In genomic region chr10:50063100-50063499, GRCh38 we compare ENCODE assay signal across 25 cellular contexts. TPM values are rescaled to one million over a fixed set of nuclear protein-coding genes. Genes with fewer than 3 reads are reported as not detected.
DNase-seq lines count a peak whose midpoint lies in the region; ATAC-seq, FAIRE-seq and TF ChIP-seq lines count a peak whose summit lies in the region.
"Had no signal": no experiment of that assay in that cellular context is flagged by ENCODE, and none has a peak within 500 bp of the region (broad histone marks: within the 10 kb centered on the region; RNA-seq: fewer than 3 reads in every experiment).

No MANE protein-coding gene starts in this region.

- no peak overlapping the region for H3K4me2 ChIP-seq in HepG2 (ENCODE audit: low read depth, low read length)
- no peak overlapping the region for H3K4me2 ChIP-seq in osteoblast (ENCODE audit: insufficient read depth, low read length)

- peaks cover 15% of the 10 kb centered on the region; the same call in 1 of the 2 replicates for H3K4me1 ChIP-seq in HepG2 (ENCODE audit: insufficient read depth, low read length)
- peaks cover 0 to 3% (median 0%) of the 10 kb centered on the region in 4 donors for H3K4me1 ChIP-seq in right lobe of liver
- peaks cover 5% of the 10 kb centered on the region for H3K4me1 ChIP-seq in osteoblast (ENCODE audit: insufficient read depth, low read length)
- H3K4me1 ChIP-seq: lower lobe of right lung had no signal

- H3K27me3 ChIP-seq in HepG2 (ENCODE audit: control insufficient read depth in 1 of 2, insufficient read depth in 2 of 2, low read length in 2 of 2) (no peaks in the 10 kb centered on the region), right lobe of liver (no peaks in the 10 kb centered on the region), osteoblast (ENCODE audit: insufficient read depth, low read length) (no peaks in the 10 kb centered on the region)
- H3K27me3 ChIP-seq: sigmoid colon, stomach had no signal

- no peak for DNase-seq in HepG2 (ENCODE audit: low spot score)
- DNase-seq in right lobe of liver = no peak
- no peak for DNase-seq in HFFc6
- DNase-seq in effector CD4-positive, alpha-beta T cell = peak; percentile 4
- peak; percentile 10 for DNase-seq in osteoblast (ENCODE audit: insufficient read length, low spot score, missing footprints)
- DNase-seq in activated CD8-positive, alpha-beta memory T cell treated with anti-CD3 and anti-CD28 coated beads, Interleukin-2, amount 50 U/mL, for 4 hours = no peak
- no peak for DNase-seq in left colon
- no peak for DNase-seq in middle frontal gyrus (ENCODE audit: extremely low spot score, low spot score)
- DNase-seq: activated CD8-positive, alpha-beta memory T cell treated with anti-CD3 and anti-CD28 coated beads, Interleukin-2, amount 10 ng/mL, durations not matched to agents 7 days and 5 days; activated effector memory CD4-positive, alpha-beta T cell treated with Interleukin-2 at 50 U/mL for 16 hours; anterior cingulate cortex; CD8-positive, alpha-beta T cell; cerebellar nuclear complex; DMS79 treated with DMSO at 0.1 percent for 48 hours; effector memory CD8-positive, alpha-beta T cell; immature natural killer cell; lower lobe of right lung; MV-4-11; NCI-H2029; NCI-H446 treated with DMSO at 0.1 percent for 48 hours; sigmoid colon; stomach; trophoblast cell had no signal

- H3K36me3 ChIP-seq in HepG2 (replicated peaks in 1 of 2; ENCODE audit: control insufficient read depth in 1 of 2, insufficient read depth in 2 of 2, low read length in 2 of 2) (no peaks in the 10 kb centered on the region), right lobe of liver (no peaks in the 10 kb centered on the region), osteoblast (ENCODE audit: insufficient read depth, low read length) (no peaks in the 10 kb centered on the region)
- H3K36me3 ChIP-seq: lower lobe of right lung, sigmoid colon, stomach had no signal

- POLR2A ChIA-PET in HepG2 (lab: Yijun Ruan, JAX) = no interaction called here

- in situ Hi-C loops in HepG2 (cut with HindIII; ENCODE audit: extremely low pct_ligation_motif_present, low pct_unique_long_range_greater_than_20kb) = no loop called here

- 23% methylated on average over 8 of the region's 8 CpGs for WGBS in HepG2 (ENCODE audit: low lambda C conversion rate)
- WGBS in right lobe of liver (ENCODE audit: insufficient coverage, low coverage, low lambda C conversion rate, missing lambda C conversion rate) = 29% methylated on average over 8 of the region's 8 CpGs

- no peak overlapping the region for H3K9ac ChIP-seq in HepG2 (ENCODE audit: insufficient read depth, low read depth, low read length)

- H3K27ac ChIP-seq in HepG2 (ENCODE audit: extremely low read length, insufficient read depth, low read length) = no peak overlapping the region
- H3K27ac ChIP-seq in right lobe of liver = no peak overlapping the region
- no peak overlapping the region for H3K27ac ChIP-seq in osteoblast (ENCODE audit: low read depth, low read length)
- H3K27ac ChIP-seq: HL-60, lower lobe of right lung, sigmoid colon, stomach had no signal

- H3K27ac Mint-ChIP-seq in HFFc6 = no peak overlapping the region
- H3K27ac Mint-ChIP-seq: activated CD8-positive, alpha-beta memory T cell treated with anti-CD3 and anti-CD28 coated beads, Interleukin-2, amount 10 ng/mL, durations not matched to agents 7 days and 5 days; CD8-positive, alpha-beta T cell; effector memory CD8-positive, alpha-beta T cell; IgD-negative memory B cell; immature natural killer cell had no signal

- TF ChIP-seq POLR2A in HepG2 (IDR thresholded peaks at IDR 0.05; ENCODE audit: insufficient read depth in 1 of 2, low read depth in 2 of 2, low read length in 2 of 2) (no peak), right lobe of liver (IDR thresholded peaks at IDR 0.05) (no peak)

- TF ChIP-seq RAD21 in HepG2 (CRISPR knock-in tag; IDR thresholded peaks at IDR 0.05) = no peak

- intact Hi-C loops in HepG2 (cut with micrococcal nuclease; ENCODE audit: unreplicated experiment) = no loop called here
- intact Hi-C loops in right lobe of liver (cut with DNase I) = no loop called here
- intact Hi-C loops in left colon (cut with DNase I, micrococcal nuclease) = no loop called here

- H3K4me3 ChIP-seq in HepG2 (replicated peaks in 1 of 3; ENCODE audit: insufficient read depth in 1 of 3, low read depth in 2 of 3, low read length in 3 of 3) (no peak overlapping the region), right lobe of liver (no peak overlapping the region), osteoblast (ENCODE audit: insufficient read depth, low read length) (no peak overlapping the region)
- H3K4me3 ChIP-seq: lower lobe of right lung, sigmoid colon, stomach had no signal

- H3K9me3 Mint-ChIP-seq in HFFc6 = no peaks in the 10 kb centered on the region
- H3K9me3 Mint-ChIP-seq: CD8-positive, alpha-beta T cell; effector memory CD8-positive, alpha-beta T cell; IgD-negative memory B cell; immature natural killer cell had no signal

- no peak for TF ChIP-seq EP300 in HepG2 (IDR thresholded peaks at IDR 0.05; ENCODE audit: low read depth in 2 of 2, low read length in 2 of 2)
- no peak for TF ChIP-seq EP300 in HepG2 (CRISPR knock-in tag; IDR thresholded peaks at IDR 0.05; ENCODE audit: borderline replicate concordance)

- H2AFZ ChIP-seq in HepG2 (ENCODE audit: low read length) (no peak overlapping the region), osteoblast (ENCODE audit: low read length) (peak overlapping the region; percentile 47)

- H4K20me1 ChIP-seq in HepG2 (ENCODE audit: insufficient read depth, low read length) = no peaks in the 10 kb centered on the region
- H4K20me1 ChIP-seq in osteoblast (ENCODE audit: insufficient read depth, low read length) = no peaks in the 10 kb centered on the region

- BruUV-seq in HepG2 (replicated peaks; lab: Mats Ljungman, UMichigan) = no TSS peak

- peaks cover 10% of the 10 kb centered on the region for H3K27me3 Mint-ChIP-seq in HFFc6 (ENCODE audit: insufficient read depth)
- H3K27me3 Mint-ChIP-seq: activated CD8-positive, alpha-beta memory T cell treated with anti-CD3 and anti-CD28 coated beads, Interleukin-2, amount 10 ng/mL, durations not matched to agents 7 days and 5 days; IgD-negative memory B cell had no signal

- 0 out of 2 replicates have a peak, but pooled peaks have one; percentile 19 for TF ChIP-seq CTCF in HepG2 (CRISPR knock-in tag; IDR thresholded peaks at IDR 0.05)
- TF ChIP-seq CTCF in right lobe of liver (IDR thresholded peaks at IDR 0.05) = no peak
- TF ChIP-seq CTCF in HFFc6 (IDR thresholded peaks at IDR 0.05) = peak; percentile 25; the same call in 1 of the 2 replicates
- TF ChIP-seq CTCF in osteoblast (IDR thresholded peaks at IDR 0.05; ENCODE audit: extremely low read depth, low read depth, low read length) = no peak

- H3K9me3 ChIP-seq in HepG2 (ENCODE audit: low read length) = no peaks in the 10 kb centered on the region
- no peaks in the 10 kb centered on the region for H3K9me3 ChIP-seq in right lobe of liver
- H3K9me3 ChIP-seq in osteoblast (ENCODE audit: low read depth, low read length) = no peaks in the 10 kb centered on the region
- H3K9me3 ChIP-seq: lower lobe of right lung, sigmoid colon, stomach had no signal

- H3K79me2 ChIP-seq in HepG2 (ENCODE audit: insufficient read depth, low read length) (no peaks in the 10 kb centered on the region), osteoblast (ENCODE audit: insufficient read depth, low read length) (peaks cover 3% of the 10 kb centered on the region)

- H3K4me3 Mint-ChIP-seq in HFFc6 = no peak overlapping the region
- H3K4me3 Mint-ChIP-seq: activated CD8-positive, alpha-beta memory T cell treated with anti-CD3 and anti-CD28 coated beads, Interleukin-2, amount 10 ng/mL, durations not matched to agents 7 days and 5 days; CD8-positive, alpha-beta T cell; effector memory CD8-positive, alpha-beta T cell; IgD-negative memory B cell; immature natural killer cell had no signal

- ATAC-seq in HepG2 = no peak; the same call in 2 of the 3 replicates
- ATAC-seq in right lobe of liver = no peak
- ATAC-seq in left colon = no peak
- ATAC-seq: activated CD8-positive, alpha-beta memory T cell treated with anti-CD3 and anti-CD28 coated beads, Interleukin-2, amount 10 ng/mL, durations not matched to agents 7 days and 5 days; CD8-positive, alpha-beta T cell; effector memory CD8-positive, alpha-beta T cell; lower lobe of right lung had no signal

- no peaks in the 10 kb centered on the region for H3K36me3 Mint-ChIP-seq in HFFc6 (ENCODE audit: low read depth)
- H3K36me3 Mint-ChIP-seq: activated CD8-positive, alpha-beta memory T cell treated with anti-CD3 and anti-CD28 coated beads, Interleukin-2, amount 10 ng/mL, durations not matched to agents 7 days and 5 days; CD8-positive, alpha-beta T cell; IgD-negative memory B cell; immature natural killer cell had no signal

- FAIRE-seq in HepG2 (lab: Jason Lieb, UNC) = no peak

- peaks cover 21% of the 10 kb centered on the region for H3K4me1 Mint-ChIP-seq in HFFc6 (ENCODE audit: low read depth)

- CTCF ChIA-PET in HepG2 (lab: Yijun Ruan, JAX; ENCODE audit: low intra/inter-chr PET ratio, low total read pairs) = no interaction called here

RNA-seq across cellular contexts. Expression of gene WASHC2A, which starts 4.7 kb away (rescaled TPM):
- 29.6 and 42.1 TPM in 2 replicates for total RNA-seq in HepG2 (2016; rRNA removed; fragmentation: Illumina TruSeq; extraction: Trizol)
- total RNA-seq in HepG2 (2016; cell fraction: cytosol; rRNA removed; fragmentation: Illumina TruSeq; extraction: Trizol; ENCODE audit: low read depth) = 6.6 and 7.1 TPM in 2 replicates
- 29.5 and 35.8 TPM in 2 replicates for total RNA-seq in HepG2 (2016; cell fraction: insoluble cytoplasmic fraction; rRNA removed; fragmentation: Illumina TruSeq; extraction: Trizol)
- total RNA-seq in HepG2 (2016; cell fraction: membrane; rRNA removed; fragmentation: Illumina TruSeq; extraction: Trizol) = 8.1 and 9.6 TPM in 2 replicates
- 36.6 and 38.6 TPM in 2 replicates for total RNA-seq in HepG2 (2016; cell fraction: nucleus; rRNA removed; fragmentation: Illumina TruSeq; extraction: Trizol)
- polyA plus RNA-seq in HepG2 (2011; rRNA removed) = 20.7 and 22.8 TPM in 2 replicates
- 10.4 and 11.2 TPM in 2 replicates for polyA plus RNA-seq in HepG2 (2011; cell fraction: cytosol; rRNA removed)
- polyA plus RNA-seq in HepG2 (2011; cell fraction: nucleus; rRNA removed) = 42.6 and 48.6 TPM in 2 replicates
- 19.8 and 20.5 TPM in 2 replicates for polyA plus RNA-seq in HepG2 (2012)
- polyA plus RNA-seq in HepG2 (2016; cell fraction: cytosol; fragmentation: Illumina TruSeq; extraction: Trizol; ENCODE audit: low read depth) = 1.4 and 1.9 TPM in 2 replicates
- 29.3 and 32.5 TPM in 2 replicates for polyA plus RNA-seq in HepG2 (2016; cell fraction: insoluble cytoplasmic fraction; fragmentation: Illumina TruSeq; extraction: Trizol; ENCODE audit: low read depth)
- 3.3 and 3.5 TPM in 2 replicates for polyA plus RNA-seq in HepG2 (2016; cell fraction: membrane; fragmentation: Illumina TruSeq; extraction: Trizol; ENCODE audit: low read depth)
- polyA plus RNA-seq in HepG2 (2016; cell fraction: nucleus; fragmentation: Illumina TruSeq; extraction: Trizol; ENCODE audit: insufficient read depth, low read depth) = 61.7 and 65.9 TPM in 2 replicates
- polyA minus RNA-seq in HepG2 (2011; rRNA and poly(A)+ RNA removed; ENCODE audit: low replicate concordance) = 9.0 and 15.5 TPM in 2 replicates
- polyA minus RNA-seq in HepG2 (2011; cell fraction: cytosol; rRNA and poly(A)+ RNA removed) = 14.3 and 17.2 TPM in 2 replicates
- polyA minus RNA-seq in HepG2 (2011; cell fraction: nucleus; rRNA and poly(A)+ RNA removed) = 54.2 and 74.1 TPM in 2 replicates
- 10 to 100 TPM in 5 of 6 experiments, 1 to 10 TPM in 1; 9.5 to 26.1 (median 19.7) TPM for total RNA-seq in right lobe of liver
- total RNA-seq in HFFc6 (2021; fragmentation: NEBNext Ultra II Directional; extraction: Animal tissue kit (Norgen Biotek cat#: 25700)) = 10 to 100 TPM; 37.4 to 51.5 (median 42.8) TPM
- total RNA-seq in osteoblast = 94.0 and 98.8 TPM in 2 replicates
- 10 to 100 TPM; 67.3 to 75.5 TPM for total RNA-seq in left colon

Comparison
In these comparisons a context has a peak if more than half of its experiments do, and no peak if none do; other contexts are left out.
1. CTCF ChIP-seq: peak in HepG2 (single experiment) and HFFc6 (single experiment); none in right lobe of liver (0 of 4) and osteoblast (single experiment).
2. DNase-seq: peak in effector CD4-positive, alpha-beta T cell (single experiment) and osteoblast (single experiment); none in HepG2 (single experiment), right lobe of liver (0 of 3), HFFc6 (single experiment), activated CD8-positive, alpha-beta memory T cell treated with anti-CD3 and anti-CD28 coated beads, Interleukin-2, amount 50 U/mL, for 4 hours (single experiment), left colon (0 of 2) and middle frontal gyrus (single experiment).